In the genomic region with DNA sequence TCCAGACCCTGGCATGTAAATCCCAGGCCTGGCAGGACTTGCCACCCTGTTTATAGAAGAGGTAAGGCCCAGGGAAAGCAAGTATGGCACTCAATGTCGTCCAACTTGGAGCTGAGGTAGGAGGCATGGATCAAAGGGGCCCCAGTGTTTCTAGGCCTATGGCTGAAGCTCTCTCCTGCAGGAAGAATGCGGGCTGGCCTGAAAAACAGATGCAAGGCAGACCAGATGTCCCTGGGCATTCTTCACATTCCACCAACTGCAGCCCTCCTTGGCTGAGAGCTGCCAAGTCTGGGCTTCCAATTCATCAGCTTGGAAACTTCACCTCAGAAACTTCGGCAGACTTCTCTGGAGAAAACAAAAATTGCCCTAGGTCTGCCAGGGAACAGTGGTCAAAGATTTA, we compare ENCODE assay signal across 17 cellular contexts. TPM values are rescaled to one million over a fixed set of nuclear protein-coding genes. Genes with fewer than 3 reads are reported as not detected.
DNase-seq lines count a peak whose midpoint lies in the region; TF ChIP-seq lines count a peak whose summit lies in the region.
"Had no signal": no experiment of that assay in that cellular context is flagged by ENCODE, and none has a peak within 500 bp of the region (broad histone marks: within the 10 kb centered on the region; RNA-seq: fewer than 3 reads in every experiment).

No MANE protein-coding gene starts in this region.

- H3K4me3 ChIP-seq in PC-9 (no peak overlapping the region), BE2C (ENCODE audit: low read depth, low read length) (no peak overlapping the region)
- H3K4me3 ChIP-seq: SK-N-MC had no signal

- H3K4me1 ChIP-seq in PC-9 (replicated peaks; ENCODE audit: insufficient read depth) (peaks cover 32% of the 10 kb centered on the region), BE2C (no peaks in the 10 kb centered on the region)
- H3K4me1 ChIP-seq: foreskin keratinocyte had no signal

- no peaks in the 10 kb centered on the region for H3K36me3 ChIP-seq in PC-9 (ENCODE audit: low read depth)
- H3K36me3 ChIP-seq in BE2C, result peaks cover 8% of the 10 kb centered on the region; the same call in 1 of the 2 replicates

- intact Hi-C loops in PC-9 (cut with micrococcal nuclease; ENCODE audit: unreplicated experiment), result loop anchor here (1.0 to 5.0 kb wide), 5 partner anchors 12 to 290 kb away; a partner anchor contains a TSS

- H3K4me2 ChIP-seq in PC-9, result no peak overlapping the region

- no peaks in the 10 kb centered on the region for H3K4me1 Mint-ChIP-seq in nephron progenitor cell

- H3K79me2 ChIP-seq in PC-9 (ENCODE audit: low read depth), result no peaks in the 10 kb centered on the region

- H2AFZ ChIP-seq in PC-9, result no peak overlapping the region

- H3K9me3 Mint-ChIP-seq in nephron progenitor cell, result peaks cover 31% of the 10 kb centered on the region
- H3K9me3 Mint-ChIP-seq: activated T-helper 17 cell treated with anti-CD3 and anti-CD28 coated beads, Interleukin-2, amount 50 U/mL, for 72 hours; stimulated activated naive CD8-positive, alpha-beta T cell treated with anti-CD3 and anti-CD28 coated beads, Interleukin-15, amount 100 ng/mL, for 72 hours had no signal

- no peaks in the 10 kb centered on the region for H3K9me2 ChIP-seq in PC-9 (ENCODE audit: insufficient read depth)

- BruUV-seq in PC-9 (replicated peaks; lab: Mats Ljungman, UMichigan), result no TSS peak

- no peak overlapping the region for H3K27ac ChIP-seq in PC-9
- H3K27ac ChIP-seq: foreskin keratinocyte, SK-N-MC had no signal

- no peaks in the 10 kb centered on the region for H3K27me3 ChIP-seq in PC-9 (ENCODE audit: insufficient read depth, low read depth)
- H3K27me3 ChIP-seq in BE2C, result no peaks in the 10 kb centered on the region
- H3K27me3 ChIP-seq: foreskin keratinocyte had no signal

- POLR2A ChIA-PET in PC-9 (lab: Charles Lee; ENCODE audit: unreplicated experiment), result interaction anchor here (0.7 kb wide), 1 partner anchor 10 kb away, joined by 3 read pairs; no protein-coding TSS in a partner anchor

- H3F3A ChIP-seq in PC-9 (ENCODE audit: insufficient read depth, low read depth), result peaks cover 13% of the 10 kb centered on the region; the same call in 1 of the 2 replicates

- no peak overlapping the region for H3K27ac Mint-ChIP-seq in nephron progenitor cell
- H3K27ac Mint-ChIP-seq: activated T-helper 17 cell treated with anti-CD3 and anti-CD28 coated beads, Interleukin-2, amount 50 U/mL, for 72 hours; CD4-positive, alpha-beta T cell; stimulated activated naive CD8-positive, alpha-beta T cell treated with anti-CD3 and anti-CD28 coated beads, Interleukin-15, amount 100 ng/mL, for 72 hours had no signal

- no peaks in the 10 kb centered on the region for H3K27me3 Mint-ChIP-seq in nephron progenitor cell (ENCODE audit: low read depth, poor library complexity)
- H3K27me3 Mint-ChIP-seq: activated T-helper 17 cell treated with anti-CD3 and anti-CD28 coated beads, Interleukin-2, amount 50 U/mL, for 72 hours; CD4-positive, alpha-beta T cell; stimulated activated naive CD8-positive, alpha-beta T cell treated with anti-CD3 and anti-CD28 coated beads, Interleukin-15, amount 100 ng/mL, for 72 hours had no signal

- H3K36me3 Mint-ChIP-seq in nephron progenitor cell (ENCODE audit: low read depth), result peaks cover 47% of the 10 kb centered on the region

- no peak overlapping the region for H3K4me3 Mint-ChIP-seq in nephron progenitor cell
- H3K4me3 Mint-ChIP-seq: activated T-helper 17 cell treated with anti-CD3 and anti-CD28 coated beads, Interleukin-2, amount 50 U/mL, for 72 hours; CD4-positive, alpha-beta T cell; stimulated activated naive CD8-positive, alpha-beta T cell treated with anti-CD3 and anti-CD28 coated beads, Interleukin-15, amount 100 ng/mL, for 72 hours had no signal

- H3K9me3 ChIP-seq in PC-9 (ENCODE audit: insufficient read depth, low read depth) (peaks cover 5% of the 10 kb centered on the region; the same call in 1 of the 2 replicates), BE2C (no peaks in the 10 kb centered on the region)

- no peaks in the 10 kb centered on the region for H4K20me1 ChIP-seq in PC-9 (ENCODE audit: insufficient read depth)

- peak; percentile 96 for DNase-seq in ELF-1 (ENCODE audit: low read depth, low spot score)
- peak; percentile 71 to 73 for DNase-seq in PC-9
- peak; percentile 76 for DNase-seq in fibroblast of peridontal ligament (ENCODE audit: extremely low read depth)
- DNase-seq in nephron progenitor cell, result peak; percentile 25
- DNase-seq in COLO668 (lab: John Stamatoyannopoulos, UW; ENCODE audit: unreplicated experiment), result no peak
- DNase-seq in NCI-H69 (lab: John Stamatoyannopoulos, UW), result no peak
- no peak for DNase-seq in BE2C
- no peak for DNase-seq in DMS79 (lab: John Stamatoyannopoulos, UW)
- DNase-seq: activated CD4-positive, CD25-positive, alpha-beta regulatory T cell; CD4-positive, alpha-beta T cell; central memory CD4-positive, alpha-beta T cell; foreskin keratinocyte; NCI-H1417; stimulated activated CD4-positive, alpha-beta T cell treated with anti-CD3 and anti-CD28 coated beads, Interleukin-4, amount 100 ng/mL, for 24 hours; stimulated activated naive CD8-positive, alpha-beta T cell treated with anti-CD3 and anti-CD28 coated beads, Interleukin-15, amount 100 ng/mL, for 72 hours had no signal

- CTCF ChIA-PET in PC-9 (lab: Charles Lee), result interaction anchor here (0.6 to 2.0 kb wide), 4 partner anchors 11 to 190 kb away, joined by 3 to 8 read pairs (median 4); a partner anchor contains a TSS

- no peak for TF ChIP-seq CTCF in PC-9 (conservative IDR thresholded peaks at IDR 0.05)
- TF ChIP-seq CTCF in nephron progenitor cell (IDR thresholded peaks at IDR 0.05), result no peak
- TF ChIP-seq CTCF in BE2C (IDR thresholded peaks at IDR 0.05; ENCODE audit: low read depth, low read length), result no peak

RNA-seq across cellular contexts. Expression of a gene that starts 22.2 kb away (rescaled TPM):
- total RNA-seq in PC-9 (2021), result 21.9 and 22.8 TPM in 2 replicates
- polyA plus RNA-seq in BE2C (2012; ENCODE audit: insufficient read depth, insufficient read length, low read depth), result 50.1 TPM

RNA-seq across cellular contexts. Expression of a gene that starts 33.3 kb away (rescaled TPM):
- total RNA-seq in PC-9 (2021), result 14.9 and 18.2 TPM in 2 replicates
- polyA plus RNA-seq in BE2C (2012; ENCODE audit: insufficient read depth, insufficient read length, low read depth), result 12.3 TPM

Comparison
In these comparisons a context has a peak if more than half of its experiments do, and no peak if none do; other contexts are left out.
1. DNase-seq: peak in ELF-1 (single experiment), PC-9 (2 of 2), fibroblast of peridontal ligament (single experiment) and nephron progenitor cell (single experiment); none in COLO668 (single experiment), NCI-H69 (single experiment), BE2C (single experiment) and DMS79 (single experiment).